ENCODE assay signal across 8 cellular contexts in the genomic region with DNA sequence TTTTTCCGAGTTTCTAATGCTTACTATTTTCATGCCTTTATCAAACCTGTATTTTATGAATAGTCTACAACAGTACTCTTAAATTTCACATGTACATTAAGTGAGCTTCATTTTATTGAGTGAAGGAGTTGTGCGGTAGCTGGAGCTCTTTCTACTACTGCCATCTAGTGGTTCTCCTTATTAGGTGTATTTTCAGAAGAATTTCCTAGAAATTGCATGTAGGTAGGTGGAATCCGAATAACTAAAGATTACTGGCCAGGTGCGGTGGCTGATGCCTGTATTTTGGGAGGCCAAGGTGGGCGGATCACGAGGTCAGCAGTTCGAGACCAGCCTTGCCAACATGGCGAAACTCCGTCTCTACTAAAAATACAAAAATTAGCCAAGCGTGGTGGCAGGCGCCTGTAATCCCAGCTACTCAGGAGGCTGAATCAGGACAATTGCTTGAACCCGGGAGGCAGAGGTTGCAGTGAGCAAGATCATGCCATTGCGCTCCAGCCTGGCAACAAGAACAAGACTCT. TPM values are rescaled to one million over a fixed set of nuclear protein-coding genes. Genes with fewer than 3 reads are reported as not detected.
DNase-seq lines count a peak whose midpoint lies in the region; ATAC-seq and TF ChIP-seq lines count a peak whose summit lies in the region.

No MANE protein-coding gene starts in this region.

- H3K4me1 Mint-ChIP-seq in nephron = peaks cover 5% of the 10 kb centered on the region

- no peaks in the 10 kb centered on the region for H3K9me3 ChIP-seq in cardiac muscle cell (ENCODE audit: low read depth)
- H3K9me3 ChIP-seq in esophagus muscularis mucosa = no peaks in the 10 kb centered on the region
- no peaks in the 10 kb centered on the region for H3K9me3 ChIP-seq in aorta (ENCODE audit: control insufficient read depth, low read length)

- TF ChIP-seq EP300 in esophagus muscularis mucosa (IDR thresholded peaks at IDR 0.05) = no peak

- H3K36me3 Mint-ChIP-seq in nephron (ENCODE audit: low read depth) = no peaks in the 10 kb centered on the region

- no peak for TF ChIP-seq POLR2A in esophagus muscularis mucosa (IDR thresholded peaks at IDR 0.05; ENCODE audit: low read depth)

- H3K4me3 Mint-ChIP-seq in nephron = no peak overlapping the region

- TF ChIP-seq CTCF in cardiac muscle cell (IDR thresholded peaks at IDR 0.05; ENCODE audit: low read depth, low read length) = peak; percentile 62
- TF ChIP-seq CTCF in HFF-Myc (IDR thresholded peaks at IDR 0.05; ENCODE audit: low read depth, low read length, missing control alignments) = peak; percentile 57
- TF ChIP-seq CTCF in esophagus muscularis mucosa (IDR thresholded peaks at IDR 0.05) = peak; percentile 60 to 83 (median 78)
- peak; percentile 69 to 86 (median 84) for TF ChIP-seq CTCF in nephron (IDR thresholded peaks at IDR 0.05; ENCODE audit: unreplicated experiment in 3 of 3)

- peak overlapping the region in 2 of 3 experiments; percentile 6 to 18 for H3K27ac Mint-ChIP-seq in nephron

- no peak overlapping the region for H3K27ac ChIP-seq in cardiac muscle cell
- no peak overlapping the region for H3K27ac ChIP-seq in esophagus muscularis mucosa (replicated peaks in 1 of 4)
- no peak overlapping the region for H3K27ac ChIP-seq in aorta (ENCODE audit: low read depth in 1 of 2, low read length in 2 of 2)

- DNase-seq in cardiac muscle cell (ENCODE audit: low read depth in 1 of 2, low spot score in 1 of 2) (peak; percentile 70 to 75), Right ventricle myocardium inferior (ENCODE audit: missing footprints) (no peak), HFF-Myc (ENCODE audit: extremely low read depth, low read depth) (peak; percentile 25), NCI-H1092 (lab: John Stamatoyannopoulos, UW) (peak; percentile 32), esophagus muscularis mucosa (ENCODE audit: extremely low spot score) (no peak), aorta (no peak)

- H3K36me3 ChIP-seq in cardiac muscle cell = no peaks in the 10 kb centered on the region
- no peaks in the 10 kb centered on the region for H3K36me3 ChIP-seq in esophagus muscularis mucosa
- no peaks in the 10 kb centered on the region for H3K36me3 ChIP-seq in aorta (ENCODE audit: control insufficient read depth in 1 of 2, insufficient read depth in 2 of 2, low read length in 1 of 2)

- no peaks in the 10 kb centered on the region for H3K9me3 Mint-ChIP-seq in nephron

- H3K4me1 ChIP-seq in cardiac muscle cell (ENCODE audit: low read depth) (peaks cover 4% of the 10 kb centered on the region), esophagus muscularis mucosa (peaks cover 0 to 9% (median 0%) of the 10 kb centered on the region in 4 donors), aorta (ENCODE audit: control insufficient read depth in 1 of 2, insufficient read depth in 2 of 2, low read length in 2 of 2) (no peaks in the 10 kb centered on the region)

- H3K27me3 ChIP-seq in cardiac muscle cell = no peaks in the 10 kb centered on the region
- H3K27me3 ChIP-seq in esophagus muscularis mucosa = no peaks in the 10 kb centered on the region
- H3K27me3 ChIP-seq in aorta (ENCODE audit: control insufficient read depth in 1 of 2, insufficient read depth in 2 of 2, low read length in 1 of 2) = no peaks in the 10 kb centered on the region

- H3K27me3 Mint-ChIP-seq in nephron (ENCODE audit: low read depth) = no peaks in the 10 kb centered on the region

- 30% methylated on average over 13 of the region's 13 CpGs for WGBS in esophagus muscularis mucosa
- 28% methylated on average over 13 of the region's 13 CpGs for WGBS in aorta, 2 donors

- ATAC-seq in Right ventricle myocardium inferior (no peak), SK-N-SH treated with all-trans-retinoic acid at 6 μM for 48 hours (peak; percentile 84), aorta (ENCODE audit: low FRiP score) (no peak)

- intact Hi-C loops in Right ventricle myocardium inferior (cut with DNase I) = loop anchor here (2.0 to 10.0 kb wide), 4 partner anchors 132 to 486 kb away; no protein-coding TSS in a partner anchor
- intact Hi-C loops in esophagus muscularis mucosa (cut with DNase I) = loop anchor here (2.0 to 10.0 kb wide), 2 partner anchors 130 to 488 kb away; no protein-coding TSS in a partner anchor
- intact Hi-C loops in aorta (cut with DNase I) = loop anchor here (2.0 to 10.0 kb wide), 3 partner anchors 150 to 488 kb away; no protein-coding TSS in a partner anchor

- no peak overlapping the region for H3K4me3 ChIP-seq in cardiac muscle cell
- H3K4me3 ChIP-seq in HFF-Myc (replicated peaks; ENCODE audit: low read depth, low read length) = no peak overlapping the region
- H3K4me3 ChIP-seq in esophagus muscularis mucosa = no peak overlapping the region
- no peak overlapping the region for H3K4me3 ChIP-seq in aorta (ENCODE audit: low read length in 2 of 2)

TF ChIP-seq in SK-N-SH treated with all-trans-retinoic acid at 6 μM for 48 hours, 23 proteins besides CTCF, POLR2A, EP300 and RAD21:
- TF ChIP-seq, protein P1, sequence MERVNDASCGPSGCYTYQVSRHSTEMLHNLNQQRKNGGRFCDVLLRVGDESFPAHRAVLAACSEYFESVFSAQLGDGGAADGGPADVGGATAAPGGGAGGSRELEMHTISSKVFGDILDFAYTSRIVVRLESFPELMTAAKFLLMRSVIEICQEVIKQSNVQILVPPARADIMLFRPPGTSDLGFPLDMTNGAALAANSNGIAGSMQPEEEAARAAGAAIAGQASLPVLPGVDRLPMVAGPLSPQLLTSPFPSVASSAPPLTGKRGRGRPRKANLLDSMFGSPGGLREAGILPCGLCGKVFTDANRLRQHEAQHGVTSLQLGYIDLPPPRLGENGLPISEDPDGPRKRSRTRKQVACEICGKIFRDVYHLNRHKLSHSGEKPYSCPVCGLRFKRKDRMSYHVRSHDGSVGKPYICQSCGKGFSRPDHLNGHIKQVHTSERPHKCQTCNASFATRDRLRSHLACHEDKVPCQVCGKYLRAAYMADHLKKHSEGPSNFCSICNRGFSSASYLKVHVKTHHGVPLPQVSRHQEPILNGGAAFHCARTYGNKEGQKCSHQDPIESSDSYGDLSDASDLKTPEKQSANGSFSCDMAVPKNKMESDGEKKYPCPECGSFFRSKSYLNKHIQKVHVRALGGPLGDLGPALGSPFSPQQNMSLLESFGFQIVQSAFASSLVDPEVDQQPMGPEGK (CRISPR knock-in tag; IDR thresholded peaks at IDR 0.05; ENCODE audit: borderline replicate concordance) = no peak
- no peak for TF ChIP-seq TCF4 (CRISPR knock-in tag; IDR thresholded peaks at IDR 0.05; ENCODE audit: borderline replicate concordance)
- no peak for TF ChIP-seq ISL1 (CRISPR knock-in tag; IDR thresholded peaks at IDR 0.05)
- no peak for TF ChIP-seq ZFP30 (CRISPR knock-in tag; IDR thresholded peaks at IDR 0.05)
- TF ChIP-seq SNAI2 (CRISPR knock-in tag; IDR thresholded peaks at IDR 0.05) = no peak
- no peak for TF ChIP-seq BACH2 (CRISPR knock-in tag; IDR thresholded peaks at IDR 0.05; ENCODE audit: borderline replicate concordance)
- no peak for TF ChIP-seq ZNF565 (CRISPR knock-in tag; conservative IDR thresholded peaks at IDR 0.05; ENCODE audit: low read depth)
- no peak for TF ChIP-seq OSR1 (CRISPR knock-in tag; IDR thresholded peaks at IDR 0.05)
- TF ChIP-seq, protein P2, sequence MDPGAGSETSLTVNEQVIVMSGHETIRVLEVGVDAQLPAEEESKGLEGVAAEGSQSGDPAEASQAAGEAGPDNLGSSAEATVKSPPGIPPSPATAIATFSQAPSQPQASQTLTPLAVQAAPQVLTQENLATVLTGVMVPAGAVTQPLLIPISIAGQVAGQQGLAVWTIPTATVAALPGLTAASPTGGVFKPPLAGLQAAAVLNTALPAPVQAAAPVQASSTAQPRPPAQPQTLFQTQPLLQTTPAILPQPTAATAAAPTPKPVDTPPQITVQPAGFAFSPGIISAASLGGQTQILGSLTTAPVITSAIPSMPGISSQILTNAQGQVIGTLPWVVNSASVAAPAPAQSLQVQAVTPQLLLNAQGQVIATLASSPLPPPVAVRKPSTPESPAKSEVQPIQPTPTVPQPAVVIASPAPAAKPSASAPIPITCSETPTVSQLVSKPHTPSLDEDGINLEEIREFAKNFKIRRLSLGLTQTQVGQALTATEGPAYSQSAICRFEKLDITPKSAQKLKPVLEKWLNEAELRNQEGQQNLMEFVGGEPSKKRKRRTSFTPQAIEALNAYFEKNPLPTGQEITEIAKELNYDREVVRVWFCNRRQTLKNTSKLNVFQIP (CRISPR knock-in tag; IDR thresholded peaks at IDR 0.05; ENCODE audit: borderline replicate concordance, low read depth) = no peak
- TF ChIP-seq ZNF8 (CRISPR knock-in tag; IDR thresholded peaks at IDR 0.05) = no peak
- TF ChIP-seq GLIS3 (CRISPR knock-in tag; IDR thresholded peaks at IDR 0.05) = no peak
- no peak for TF ChIP-seq ZC3H10 (CRISPR knock-in tag; IDR thresholded peaks at IDR 0.05)
- TF ChIP-seq ESRRG (CRISPR knock-in tag; IDR thresholded peaks at IDR 0.05) = no peak
- TF ChIP-seq TOX (CRISPR knock-in tag; IDR thresholded peaks at IDR 0.05; ENCODE audit: borderline replicate concordance) = no peak

RNA-seq across cellular contexts. Expression of a gene that starts 38.3 kb away (rescaled TPM):
- total RNA-seq in cardiac muscle cell (not detected in 2 replicates), Right ventricle myocardium inferior (not detected), esophagus muscularis mucosa (not detected), aorta (not detected)
- polyA plus RNA-seq in cardiac muscle cell (not detected in 2 replicates), aorta (not detected)

Comparison
In these comparisons a context has a peak if more than half of its experiments do, and no peak if none do; other contexts are left out.
1. DNase-seq: peak in cardiac muscle cell (2 of 2), HFF-Myc (single experiment) and NCI-H1092 (single experiment); none in Right ventricle myocardium inferior (single experiment), esophagus muscularis mucosa (single experiment) and aorta (0 of 2).
2. Peak in every context shown above with its lines, with median percentiles within 50 percentile points of each other: CTCF ChIP-seq.